In genomic region chr1:172832332-172832731, GRCh38 we compare ENCODE assay signal across 13 cellular contexts.
"Had no signal": no experiment of that assay in that cellular context is flagged by ENCODE, and none has a peak within 500 bp of the region (broad histone marks: within the 10 kb centered on the region; RNA-seq: fewer than 3 reads in every experiment).

No MANE protein-coding gene starts in this region.

- ATAC-seq: gastroesophageal sphincter, left colon, lower lobe of right lung had no signal

- H3K9ac ChIP-seq: parathyroid adenoma had no signal

- H3K27ac Mint-ChIP-seq: dendritic cell treated with granulocyte-macrophage colony-stimulating factor and Interleukin-4, amounts not matched to agents 40 ng/mL and 50 ng/mL, for 4 days; naive B cell had no signal

- H3K27ac ChIP-seq: gastroesophageal sphincter, lower lobe of right lung, neutrophil, parathyroid adenoma, tibial nerve, uterus had no signal

- H3K79me2 ChIP-seq: parathyroid adenoma had no signal

- H3K27me3 ChIP-seq: gastroesophageal sphincter, neutrophil, tibial nerve, uterus had no signal

- H3K36me3 Mint-ChIP-seq: naive B cell had no signal

- H3K36me3 ChIP-seq: gastroesophageal sphincter, lower lobe of right lung, neutrophil, tibial nerve, uterus had no signal

- H3K4me3 ChIP-seq: gastroesophageal sphincter, lower lobe of right lung, tibial nerve, uterus had no signal

- DNase-seq: activated T-cell treated with anti-CD3 and anti-CD28 coated beads, Interleukin-2, amount 50 U/mL, for 4 hours; left colon; lower lobe of right lung; naive B cell; stimulated activated CD4-positive, alpha-beta T cell treated with anti-CD3 and anti-CD28 coated beads, Interleukin-12 subunit alpha, Interleukin-12 subunit beta, amount 100 ng/mL, for 4 hours; stimulated activated CD4-positive, alpha-beta T cell treated with anti-CD3 and anti-CD28 coated beads, Interleukin-2, amount 100 ng/mL, for 24 hours; substantia nigra; uterus had no signal

- H3K4me1 ChIP-seq: lower lobe of right lung, parathyroid adenoma, tibial nerve, uterus had no signal

- H3K27me3 Mint-ChIP-seq: naive B cell had no signal

- H2AFZ ChIP-seq: parathyroid adenoma had no signal

- H3K9me3 ChIP-seq: gastroesophageal sphincter, lower lobe of right lung, neutrophil, tibial nerve, uterus had no signal

- H3K4me3 Mint-ChIP-seq: activated T-cell treated with anti-CD3 and anti-CD28 coated beads, Interleukin-2, amount 50 U/mL, for 4 hours; dendritic cell treated with granulocyte-macrophage colony-stimulating factor and Interleukin-4, amounts not matched to agents 40 ng/mL and 50 ng/mL, for 4 days; naive B cell had no signal

- H3K9me3 Mint-ChIP-seq: dendritic cell treated with granulocyte-macrophage colony-stimulating factor and Interleukin-4, amounts not matched to agents 40 ng/mL and 50 ng/mL, for 4 days had no signal
